In the genomic region with DNA sequence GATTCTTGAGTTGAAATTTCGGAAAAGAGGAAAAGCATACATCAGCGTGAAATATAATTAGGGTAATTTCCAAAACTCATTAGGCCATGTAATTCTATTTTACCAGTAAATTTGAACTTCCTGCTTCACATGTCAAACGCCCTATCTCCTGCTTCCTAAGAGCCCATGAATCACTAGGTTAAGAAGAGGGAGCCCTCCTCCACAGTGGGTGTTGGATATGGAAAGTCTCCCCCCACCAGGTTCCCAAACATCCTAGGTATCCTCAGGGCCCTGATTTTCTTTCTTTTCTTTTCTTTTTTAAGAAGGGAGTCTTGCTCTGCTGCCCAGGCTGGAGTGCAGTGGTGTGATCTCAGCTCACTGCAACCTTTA, we compare ENCODE assay signal across 2 cellular contexts.
TF ChIP-seq lines count a peak whose summit lies in the region.

No MANE protein-coding gene starts in this region.

TF ChIP-seq in IMR-90, 13 proteins besides CTCF, POLR2A, EP300 and RAD21:
- TF ChIP-seq SMC3 (IDR thresholded peaks at IDR 0.05; ENCODE audit: low read depth, low read length) (no peak), RCOR1 (IDR thresholded peaks at IDR 0.05; ENCODE audit: insufficient replicate concordance, low read length) (no peak), BHLHE40 (IDR thresholded peaks at IDR 0.05; ENCODE audit: low read depth, low read length) (no peak), MXI1 (IDR thresholded peaks at IDR 0.05; ENCODE audit: borderline replicate concordance, low read depth, low read length) (no peak), FOS (IDR thresholded peaks at IDR 0.05; ENCODE audit: low read depth, low read length) (no peak), NFE2L2 (IDR thresholded peaks at IDR 0.05; ENCODE audit: low read depth, low read length) (no peak), MAFK (IDR thresholded peaks at IDR 0.05; ENCODE audit: low read depth, low read length) (no peak), CHD1 (IDR thresholded peaks at IDR 0.05; ENCODE audit: low read depth, low read length) (no peak), USF2 (IDR thresholded peaks at IDR 0.05; ENCODE audit: low read depth, low read length) (no peak), ELK1 (IDR thresholded peaks at IDR 0.05; ENCODE audit: borderline replicate concordance, low read depth, low read length) (no peak), RFX5 (IDR thresholded peaks at IDR 0.05; ENCODE audit: low read depth, low read length) (no peak), MAZ (IDR thresholded peaks at IDR 0.05; ENCODE audit: borderline replicate concordance, low read depth, low read length) (no peak), CEBPB (IDR thresholded peaks at IDR 0.05; ENCODE audit: low read depth, low read length) (no peak)

TF ChIP-seq in HepG2, 621 proteins besides CTCF, POLR2A, EP300 and RAD21:
- TF ChIP-seq, protein P1, sequence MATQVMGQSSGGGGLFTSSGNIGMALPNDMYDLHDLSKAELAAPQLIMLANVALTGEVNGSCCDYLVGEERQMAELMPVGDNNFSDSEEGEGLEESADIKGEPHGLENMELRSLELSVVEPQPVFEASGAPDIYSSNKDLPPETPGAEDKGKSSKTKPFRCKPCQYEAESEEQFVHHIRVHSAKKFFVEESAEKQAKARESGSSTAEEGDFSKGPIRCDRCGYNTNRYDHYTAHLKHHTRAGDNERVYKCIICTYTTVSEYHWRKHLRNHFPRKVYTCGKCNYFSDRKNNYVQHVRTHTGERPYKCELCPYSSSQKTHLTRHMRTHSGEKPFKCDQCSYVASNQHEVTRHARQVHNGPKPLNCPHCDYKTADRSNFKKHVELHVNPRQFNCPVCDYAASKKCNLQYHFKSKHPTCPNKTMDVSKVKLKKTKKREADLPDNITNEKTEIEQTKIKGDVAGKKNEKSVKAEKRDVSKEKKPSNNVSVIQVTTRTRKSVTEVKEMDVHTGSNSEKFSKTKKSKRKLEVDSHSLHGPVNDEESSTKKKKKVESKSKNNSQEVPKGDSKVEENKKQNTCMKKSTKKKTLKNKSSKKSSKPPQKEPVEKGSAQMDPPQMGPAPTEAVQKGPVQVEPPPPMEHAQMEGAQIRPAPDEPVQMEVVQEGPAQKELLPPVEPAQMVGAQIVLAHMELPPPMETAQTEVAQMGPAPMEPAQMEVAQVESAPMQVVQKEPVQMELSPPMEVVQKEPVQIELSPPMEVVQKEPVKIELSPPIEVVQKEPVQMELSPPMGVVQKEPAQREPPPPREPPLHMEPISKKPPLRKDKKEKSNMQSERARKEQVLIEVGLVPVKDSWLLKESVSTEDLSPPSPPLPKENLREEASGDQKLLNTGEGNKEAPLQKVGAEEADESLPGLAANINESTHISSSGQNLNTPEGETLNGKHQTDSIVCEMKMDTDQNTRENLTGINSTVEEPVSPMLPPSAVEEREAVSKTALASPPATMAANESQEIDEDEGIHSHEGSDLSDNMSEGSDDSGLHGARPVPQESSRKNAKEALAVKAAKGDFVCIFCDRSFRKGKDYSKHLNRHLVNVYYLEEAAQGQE (IDR thresholded peaks at IDR 0.05; ENCODE audit: borderline replicate concordance in 1 of 2, low read depth in 1 of 2, low read length in 2 of 2): no peak
- no peak for TF ChIP-seq ZNF770 (CRISPR knock-in tag; IDR thresholded peaks at IDR 0.05)
- TF ChIP-seq KLF11 (CRISPR knock-in tag; IDR thresholded peaks at IDR 0.05): no peak
- TF ChIP-seq USF2 (IDR thresholded peaks at IDR 0.05; ENCODE audit: low read depth, low read length): no peak
- TF ChIP-seq USF2 (CRISPR knock-in tag; IDR thresholded peaks at IDR 0.05; ENCODE audit: borderline replicate concordance): no peak
- TF ChIP-seq, protein P2, sequence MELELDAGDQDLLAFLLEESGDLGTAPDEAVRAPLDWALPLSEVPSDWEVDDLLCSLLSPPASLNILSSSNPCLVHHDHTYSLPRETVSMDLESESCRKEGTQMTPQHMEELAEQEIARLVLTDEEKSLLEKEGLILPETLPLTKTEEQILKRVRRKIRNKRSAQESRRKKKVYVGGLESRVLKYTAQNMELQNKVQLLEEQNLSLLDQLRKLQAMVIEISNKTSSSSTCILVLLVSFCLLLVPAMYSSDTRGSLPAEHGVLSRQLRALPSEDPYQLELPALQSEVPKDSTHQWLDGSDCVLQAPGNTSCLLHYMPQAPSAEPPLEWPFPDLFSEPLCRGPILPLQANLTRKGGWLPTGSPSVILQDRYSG (CRISPR knock-in tag; IDR thresholded peaks at IDR 0.05): no peak
- TF ChIP-seq GLI4 (CRISPR knock-in tag; IDR thresholded peaks at IDR 0.05; ENCODE audit: borderline replicate concordance): no peak
- no peak for TF ChIP-seq CAMTA2 (CRISPR knock-in tag; IDR thresholded peaks at IDR 0.05; ENCODE audit: borderline replicate concordance)
- TF ChIP-seq ZNF670 (CRISPR knock-in tag; IDR thresholded peaks at IDR 0.05; ENCODE audit: borderline replicate concordance): no peak
- TF ChIP-seq U2AF2 (IDR thresholded peaks at IDR 0.05; ENCODE audit: low read depth, low read length): no peak
- TF ChIP-seq, protein P3, sequence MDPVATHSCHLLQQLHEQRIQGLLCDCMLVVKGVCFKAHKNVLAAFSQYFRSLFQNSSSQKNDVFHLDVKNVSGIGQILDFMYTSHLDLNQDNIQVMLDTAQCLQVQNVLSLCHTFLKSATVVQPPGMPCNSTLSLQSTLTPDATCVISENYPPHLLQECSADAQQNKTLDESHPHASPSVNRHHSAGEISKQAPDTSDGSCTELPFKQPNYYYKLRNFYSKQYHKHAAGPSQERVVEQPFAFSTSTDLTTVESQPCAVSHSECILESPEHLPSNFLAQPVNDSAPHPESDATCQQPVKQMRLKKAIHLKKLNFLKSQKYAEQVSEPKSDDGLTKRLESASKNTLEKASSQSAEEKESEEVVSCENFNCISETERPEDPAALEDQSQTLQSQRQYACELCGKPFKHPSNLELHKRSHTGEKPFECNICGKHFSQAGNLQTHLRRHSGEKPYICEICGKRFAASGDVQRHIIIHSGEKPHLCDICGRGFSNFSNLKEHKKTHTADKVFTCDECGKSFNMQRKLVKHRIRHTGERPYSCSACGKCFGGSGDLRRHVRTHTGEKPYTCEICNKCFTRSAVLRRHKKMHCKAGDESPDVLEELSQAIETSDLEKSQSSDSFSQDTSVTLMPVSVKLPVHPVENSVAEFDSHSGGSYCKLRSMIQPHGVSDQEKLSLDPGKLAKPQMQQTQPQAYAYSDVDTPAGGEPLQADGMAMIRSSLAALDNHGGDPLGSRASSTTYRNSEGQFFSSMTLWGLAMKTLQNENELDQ (CRISPR knock-in tag; IDR thresholded peaks at IDR 0.05; ENCODE audit: borderline replicate concordance): no peak
- no peak for TF ChIP-seq ZNF75D (CRISPR knock-in tag; IDR thresholded peaks at IDR 0.05; ENCODE audit: borderline replicate concordance)
- no peak for TF ChIP-seq SMAD3 (CRISPR knock-in tag; IDR thresholded peaks at IDR 0.05)
- TF ChIP-seq CBX5 (CRISPR knock-in tag; IDR thresholded peaks at IDR 0.05; ENCODE audit: borderline replicate concordance): no peak
- TF ChIP-seq, protein P4, sequence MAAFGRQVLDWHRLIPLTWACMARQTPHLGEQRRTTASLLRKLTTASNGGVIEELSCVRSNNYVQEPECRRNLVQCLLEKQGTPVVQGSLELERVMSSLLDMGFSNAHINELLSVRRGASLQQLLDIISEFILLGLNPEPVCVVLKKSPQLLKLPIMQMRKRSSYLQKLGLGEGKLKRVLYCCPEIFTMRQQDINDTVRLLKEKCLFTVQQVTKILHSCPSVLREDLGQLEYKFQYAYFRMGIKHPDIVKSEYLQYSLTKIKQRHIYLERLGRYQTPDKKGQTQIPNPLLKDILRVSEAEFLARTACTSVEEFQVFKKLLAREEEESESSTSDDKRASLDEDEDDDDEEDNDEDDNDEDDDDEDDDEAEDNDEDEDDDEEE (CRISPR knock-in tag; IDR thresholded peaks at IDR 0.05): no peak
- TF ChIP-seq MTA1 (CRISPR knock-in tag; IDR thresholded peaks at IDR 0.05; ENCODE audit: borderline replicate concordance): no peak
- no peak for TF ChIP-seq ZNF792 (CRISPR knock-in tag; IDR thresholded peaks at IDR 0.05)
- no peak for TF ChIP-seq SIN3B (IDR thresholded peaks at IDR 0.05; ENCODE audit: low read length)
- TF ChIP-seq ARNT (IDR thresholded peaks at IDR 0.05): no peak
- TF ChIP-seq MYC (CRISPR knock-in tag; IDR thresholded peaks at IDR 0.05; ENCODE audit: borderline replicate concordance): no peak
TF ChIP-seq in HepG2: peak in this region for 0.
